Comparison of ENCODE assay signal across 30 cellular contexts in the genomic region with DNA sequence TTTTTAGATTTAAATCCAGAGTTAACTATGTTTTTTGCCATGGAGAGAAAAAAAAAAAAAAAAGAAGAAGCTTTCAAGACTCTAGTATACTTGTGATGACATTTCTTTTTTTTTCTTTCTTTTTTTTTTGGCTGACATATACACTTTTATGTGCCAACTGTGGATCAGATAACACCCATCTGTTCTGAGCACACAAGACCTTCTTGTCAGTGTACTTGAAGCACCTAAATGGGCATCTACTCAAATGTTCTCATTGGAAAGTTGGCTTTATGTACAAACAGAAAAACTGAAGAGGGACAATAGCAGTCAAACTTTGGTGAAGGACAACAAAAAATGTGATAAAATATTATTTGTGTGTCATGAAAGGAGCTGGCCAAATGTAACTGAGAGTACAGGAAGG.
"Had no signal": no experiment of that assay in that cellular context is flagged by ENCODE, and none has a peak within 500 bp of the region (broad histone marks: within the 10 kb centered on the region; RNA-seq: fewer than 3 reads in every experiment).

No MANE protein-coding gene starts in this region.

- DNase-seq: activated B cell treated with CpG ODN at 0.5 μM for 24 hours; activated CD4-positive, alpha-beta memory T cell treated with anti-CD3 and anti-CD28 coated beads, Interleukin-2, amount 10 ng/mL, durations not matched to agents 7 days and 5 days; activated CD4-positive, alpha-beta T cell treated with anti-CD3 and anti-CD28 coated beads for 4 hours; activated CD4-positive, alpha-beta T cell treated with anti-CD3 and anti-CD28 coated beads, Interleukin-2, amount 50 U/mL, for 1 hour; activated CD4-positive, CD25-positive, alpha-beta regulatory T cell treated with anti-CD3 and anti-CD28 coated beads, Interleukin-2, amount 50 U/mL, for 72 hours; activated CD8-positive, alpha-beta memory T cell treated with anti-CD3 and anti-CD28 coated beads for 24 hours; activated CD8-positive, alpha-beta memory T cell treated with anti-CD3 and anti-CD28 coated beads, Interleukin-2, amount 10 ng/mL, durations not matched to agents 7 days and 5 days; activated CD8-positive, alpha-beta memory T cell treated with anti-CD3 and anti-CD28 coated beads, Interleukin-2, amount 50 U/mL, for 48 hours; activated effector memory CD4-positive, alpha-beta T cell treated with Interleukin-2 at 50 U/mL for 16 hours; activated naive CD4-positive, alpha-beta T cell treated with anti-CD3 and anti-CD28 coated beads, Interleukin-2, amount 10 ng/mL, durations not matched to agents 7 days and 5 days; activated T-cell treated with anti-CD3 and anti-CD28 coated beads, Interleukin-2, amount 50 U/mL, for 48 hours; amniotic stem cell; aorta; brain microvascular endothelial cell; central memory CD4-positive, alpha-beta T cell; NCI-H1436 treated with DMSO at 0.1 percent for 48 hours; NCI-H1694 treated with DMSO at 0.1 percent for 48 hours; NCI-H2029; NCI-H345; NCI-H510A treated with DMSO at 0.1 percent for 48 hours; PC-9; SW 1271; T-helper 1 cell; T-helper 2 cell; T-helper 9 cell had no signal

- H3K36me3 ChIP-seq: brain microvascular endothelial cell had no signal

- H3K36me3 Mint-ChIP-seq: activated CD8-positive, alpha-beta memory T cell treated with anti-CD3 and anti-CD28 coated beads, Interleukin-2, amount 10 ng/mL, durations not matched to agents 7 days and 5 days; activated naive CD4-positive, alpha-beta T cell treated with anti-CD3 and anti-CD28 coated beads, Interleukin-2, amount 10 ng/mL, durations not matched to agents 7 days and 5 days; activated naive CD8-positive, alpha-beta T cell had no signal

- ATAC-seq: activated CD8-positive, alpha-beta memory T cell treated with anti-CD3 and anti-CD28 coated beads, Interleukin-2, amount 10 ng/mL, durations not matched to agents 7 days and 5 days; Right ventricle myocardium inferior had no signal

- H3K4me1 Mint-ChIP-seq: activated B cell treated with CpG ODN at 0.5 μM for 24 hours; activated CD4-positive, alpha-beta memory T cell treated with anti-CD3 and anti-CD28 coated beads, Interleukin-2, amount 10 ng/mL, durations not matched to agents 7 days and 5 days; activated CD8-positive, alpha-beta memory T cell treated with anti-CD3 and anti-CD28 coated beads, Interleukin-2, amount 10 ng/mL, durations not matched to agents 7 days and 5 days; activated naive CD4-positive, alpha-beta T cell treated with anti-CD3 and anti-CD28 coated beads, Interleukin-2, amount 10 ng/mL, durations not matched to agents 7 days and 5 days had no signal

- H3K27ac Mint-ChIP-seq: activated B cell treated with CpG ODN at 0.5 μM for 24 hours; activated CD4-positive, alpha-beta memory T cell treated with anti-CD3 and anti-CD28 coated beads, Interleukin-2, amount 10 ng/mL, durations not matched to agents 7 days and 5 days; activated CD8-positive, alpha-beta memory T cell treated with anti-CD3 and anti-CD28 coated beads, Interleukin-2, amount 10 ng/mL, durations not matched to agents 7 days and 5 days; activated naive CD4-positive, alpha-beta T cell treated with anti-CD3 and anti-CD28 coated beads, Interleukin-2, amount 10 ng/mL, durations not matched to agents 7 days and 5 days; activated naive CD8-positive, alpha-beta T cell had no signal

- H3K27me3 ChIP-seq: brain microvascular endothelial cell had no signal

- H3K27ac ChIP-seq: brain microvascular endothelial cell, KMS-11, PC-9, RWPE1, VCaP had no signal

- H3K4me3 ChIP-seq: PC-9 had no signal

- H3K4me3 Mint-ChIP-seq: activated B cell treated with CpG ODN at 0.5 μM for 24 hours; activated CD4-positive, alpha-beta memory T cell treated with anti-CD3 and anti-CD28 coated beads, Interleukin-2, amount 10 ng/mL, durations not matched to agents 7 days and 5 days; activated CD8-positive, alpha-beta memory T cell treated with anti-CD3 and anti-CD28 coated beads, Interleukin-2, amount 10 ng/mL, durations not matched to agents 7 days and 5 days; activated naive CD4-positive, alpha-beta T cell treated with anti-CD3 and anti-CD28 coated beads, Interleukin-2, amount 10 ng/mL, durations not matched to agents 7 days and 5 days; activated naive CD8-positive, alpha-beta T cell had no signal

- H3K27me3 Mint-ChIP-seq: activated B cell treated with CpG ODN at 0.5 μM for 24 hours; activated CD4-positive, alpha-beta memory T cell treated with anti-CD3 and anti-CD28 coated beads, Interleukin-2, amount 10 ng/mL, durations not matched to agents 7 days and 5 days; activated CD8-positive, alpha-beta memory T cell treated with anti-CD3 and anti-CD28 coated beads, Interleukin-2, amount 10 ng/mL, durations not matched to agents 7 days and 5 days; activated naive CD4-positive, alpha-beta T cell treated with anti-CD3 and anti-CD28 coated beads, Interleukin-2, amount 10 ng/mL, durations not matched to agents 7 days and 5 days; activated naive CD8-positive, alpha-beta T cell had no signal
